Comparison of ENCODE assay signal across 1 cellular context in the genomic region with DNA sequence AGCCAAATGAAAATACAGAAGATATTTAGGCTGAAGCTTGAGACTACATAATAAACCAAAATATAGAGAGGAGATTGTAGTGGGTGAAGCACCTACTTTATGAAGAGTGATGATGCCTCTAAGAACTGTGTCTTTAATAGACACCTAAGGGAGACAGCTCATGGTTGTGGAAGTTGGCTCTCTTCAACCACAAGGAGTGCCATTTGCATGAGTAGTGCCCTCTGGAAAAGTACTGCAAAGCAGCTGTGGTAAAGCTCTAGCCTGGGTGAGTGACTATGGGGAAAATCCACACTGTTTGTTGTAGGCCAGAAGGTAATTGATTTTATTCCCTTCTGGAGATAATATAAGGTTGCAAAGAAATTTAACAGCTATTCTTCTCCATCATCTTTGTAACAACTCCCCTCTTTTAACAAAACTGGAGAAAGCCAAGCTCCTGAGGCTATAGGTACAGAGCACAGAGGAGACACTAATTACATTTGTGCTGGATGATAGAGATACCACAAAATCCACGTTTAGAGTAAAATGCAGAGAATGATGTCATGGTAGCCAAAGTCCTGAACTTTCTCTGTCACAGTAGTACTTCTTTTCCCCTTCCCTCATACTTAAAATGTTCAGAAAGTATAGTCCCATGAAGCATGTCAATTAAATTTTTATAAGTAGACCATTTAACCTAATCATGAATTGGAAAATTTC.
TF ChIP-seq lines count a peak whose summit lies in the region.

No MANE protein-coding gene starts in this region.

TF ChIP-seq in IMR-90, 13 proteins besides CTCF, POLR2A, EP300 and RAD21 (continued from another document):
- TF ChIP-seq RCOR1 (IDR thresholded peaks at IDR 0.05; ENCODE audit: insufficient replicate concordance, low read length) (no peak), CEBPB (IDR thresholded peaks at IDR 0.05; ENCODE audit: low read depth, low read length) (no peak)
- TF ChIP-seq, protein P1, sequence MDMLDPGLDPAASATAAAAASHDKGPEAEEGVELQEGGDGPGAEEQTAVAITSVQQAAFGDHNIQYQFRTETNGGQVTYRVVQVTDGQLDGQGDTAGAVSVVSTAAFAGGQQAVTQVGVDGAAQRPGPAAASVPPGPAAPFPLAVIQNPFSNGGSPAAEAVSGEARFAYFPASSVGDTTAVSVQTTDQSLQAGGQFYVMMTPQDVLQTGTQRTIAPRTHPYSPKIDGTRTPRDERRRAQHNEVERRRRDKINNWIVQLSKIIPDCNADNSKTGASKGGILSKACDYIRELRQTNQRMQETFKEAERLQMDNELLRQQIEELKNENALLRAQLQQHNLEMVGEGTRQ (IDR thresholded peaks at IDR 0.05; ENCODE audit: low read depth, low read length), result no peak
- TF ChIP-seq, protein P2, sequence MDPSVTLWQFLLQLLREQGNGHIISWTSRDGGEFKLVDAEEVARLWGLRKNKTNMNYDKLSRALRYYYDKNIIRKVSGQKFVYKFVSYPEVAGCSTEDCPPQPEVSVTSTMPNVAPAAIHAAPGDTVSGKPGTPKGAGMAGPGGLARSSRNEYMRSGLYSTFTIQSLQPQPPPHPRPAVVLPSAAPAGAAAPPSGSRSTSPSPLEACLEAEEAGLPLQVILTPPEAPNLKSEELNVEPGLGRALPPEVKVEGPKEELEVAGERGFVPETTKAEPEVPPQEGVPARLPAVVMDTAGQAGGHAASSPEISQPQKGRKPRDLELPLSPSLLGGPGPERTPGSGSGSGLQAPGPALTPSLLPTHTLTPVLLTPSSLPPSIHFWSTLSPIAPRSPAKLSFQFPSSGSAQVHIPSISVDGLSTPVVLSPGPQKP (IDR thresholded peaks at IDR 0.05; ENCODE audit: borderline replicate concordance, low read depth, low read length), result no peak
